1 cellular context compared by ENCODE assay signal in genomic region chrX:48522291-48522690, GRCh38.
TF ChIP-seq lines count a peak whose summit lies in the region.

No MANE protein-coding gene starts in this region.

TF ChIP-seq in endothelial cell of umbilical vein, 7 proteins besides CTCF, POLR2A, EP300 and RAD21:
- no peak for TF ChIP-seq GATA2 (IDR thresholded peaks at IDR 0.05; ENCODE audit: insufficient read depth, insufficient read length, low read depth, low read length)
- no peak for TF ChIP-seq EZH2 (IDR thresholded peaks at IDR 0.05; ENCODE audit: borderline replicate concordance, low read depth, low read length, severe bottlenecking)
- TF ChIP-seq, protein P1, sequence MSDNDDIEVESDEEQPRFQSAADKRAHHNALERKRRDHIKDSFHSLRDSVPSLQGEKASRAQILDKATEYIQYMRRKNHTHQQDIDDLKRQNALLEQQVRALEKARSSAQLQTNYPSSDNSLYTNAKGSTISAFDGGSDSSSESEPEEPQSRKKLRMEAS (IDR thresholded peaks at IDR 0.05; ENCODE audit: insufficient read depth, insufficient read length): no peak
TF ChIP-seq in endothelial cell of umbilical vein: peak in this region for 0.
